ENCODE assay signal across 9 cellular contexts in the genomic region with DNA sequence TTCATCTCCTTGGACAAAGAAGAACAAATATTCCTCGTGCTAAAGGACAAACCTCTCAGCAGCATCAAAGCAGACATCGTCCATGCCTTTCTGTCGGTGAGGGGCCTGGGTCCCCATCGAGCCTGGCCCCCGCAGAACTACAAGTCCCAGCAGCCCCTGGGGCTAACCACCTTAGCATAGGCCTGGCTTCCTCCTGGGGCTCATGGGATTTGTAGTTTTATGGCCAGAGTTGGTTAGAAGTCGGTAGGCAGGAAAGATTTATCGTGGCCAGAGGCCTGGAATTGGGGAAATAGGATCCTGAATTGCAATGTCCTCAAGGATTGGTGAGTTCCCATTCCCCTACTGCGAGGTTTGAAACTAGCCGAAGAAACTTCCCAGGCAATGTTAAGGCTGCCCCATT. TPM values are rescaled to one million over a fixed set of nuclear protein-coding genes. Genes with fewer than 3 reads are reported as not detected.
DNase-seq lines count a peak whose midpoint lies in the region; ATAC-seq lines count a peak whose summit lies in the region.
"Had no signal": no experiment of that assay in that cellular context is flagged by ENCODE, and none has a peak within 500 bp of the region (broad histone marks: within the 10 kb centered on the region; RNA-seq: fewer than 3 reads in every experiment).

No MANE protein-coding gene starts in this region.

- no peak overlapping the region for H3K27ac ChIP-seq in effector memory CD4-positive, alpha-beta T cell (ENCODE audit: insufficient read depth, low read length, poor library complexity, severe bottlenecking)
- H3K27ac ChIP-seq: epithelial cell of prostate had no signal

- in situ Hi-C loops in G401 (cut with HindIII; ENCODE audit: low sequenced_read_pairs): no loop called here

- peak; percentile 75 for DNase-seq in G401 (ENCODE audit: low spot score)
- peak; percentile 52 for DNase-seq in MV-4-11 (lab: John Stamatoyannopoulos, UW)
- peak; percentile 37 to 49 for DNase-seq in activated CD4-positive, alpha-beta T cell treated with anti-CD3 and anti-CD28 coated beads for 4 hours
- peak in 2 of 3 donors; percentile 37 to 40 for DNase-seq in effector memory CD4-positive, alpha-beta T cell
- DNase-seq in stimulated activated CD4-positive, alpha-beta T cell treated with anti-CD3 and anti-CD28 coated beads, Interleukin-1b, Interleukin-23, amount 100 ng/mL, for 4 hours (ENCODE audit: low read depth in 2 of 2): peak; percentile 34 to 38

- H3K4me1 ChIP-seq in effector memory CD4-positive, alpha-beta T cell (ENCODE audit: control insufficient read depth, insufficient read depth, low read length, poor library complexity, severe bottlenecking): no peaks in the 10 kb centered on the region

- H3K27me3 ChIP-seq in effector memory CD4-positive, alpha-beta T cell (replicated peaks; ENCODE audit: control insufficient read depth, insufficient read depth, low read length, poor library complexity, severe bottlenecking): no peaks in the 10 kb centered on the region

- ATAC-seq in HG02642 (IDR thresholded peaks at IDR 0.05; ENCODE audit: poor library complexity, unreplicated experiment): no peak
- ATAC-seq in GM21786 (IDR thresholded peaks at IDR 0.05; ENCODE audit: unreplicated experiment): no peak
- no peak for ATAC-seq in GM21619 (IDR thresholded peaks at IDR 0.05; ENCODE audit: unreplicated experiment)

- H3K9me3 ChIP-seq in effector memory CD4-positive, alpha-beta T cell (ENCODE audit: control insufficient read depth, low read length): no peaks in the 10 kb centered on the region

- no peak overlapping the region for H3K4me3 ChIP-seq in effector memory CD4-positive, alpha-beta T cell (ENCODE audit: insufficient read depth, low read depth, low read length, poor library complexity, severe bottlenecking)

- H3K36me3 ChIP-seq in effector memory CD4-positive, alpha-beta T cell (ENCODE audit: control insufficient read depth, insufficient read depth, low read length): no peaks in the 10 kb centered on the region

RNA-seq across cellular contexts. Expression of a gene that starts 19.6 kb away (rescaled TPM):
- 1.9 TPM in 1 of 2 replicates, not detected in the other for total RNA-seq in G401 (2014; rRNA removed; shearing (Covaris generic))

RNA-seq across cellular contexts. Expression of a gene that starts 21.7 kb away (rescaled TPM):
- 8.9 and 18.3 TPM in 2 replicates for total RNA-seq in G401 (2014; rRNA removed; shearing (Covaris generic))

RNA-seq across cellular contexts. Expression of a gene that starts 25.6 kb away (rescaled TPM):
- total RNA-seq in G401 (2014; rRNA removed; shearing (Covaris generic)): 74.4 and 89.1 TPM in 2 replicates

RNA-seq across cellular contexts. Expression of a gene that starts 34.2 kb away (rescaled TPM):
- 17.7 and 20.8 TPM in 2 replicates for total RNA-seq in G401 (2014; rRNA removed; shearing (Covaris generic))

RNA-seq across cellular contexts. Expression of a gene that starts 46.7 kb away (rescaled TPM):
- 104 and 109 TPM in 2 replicates for total RNA-seq in G401 (2014; rRNA removed; shearing (Covaris generic))
